In the genomic region with DNA sequence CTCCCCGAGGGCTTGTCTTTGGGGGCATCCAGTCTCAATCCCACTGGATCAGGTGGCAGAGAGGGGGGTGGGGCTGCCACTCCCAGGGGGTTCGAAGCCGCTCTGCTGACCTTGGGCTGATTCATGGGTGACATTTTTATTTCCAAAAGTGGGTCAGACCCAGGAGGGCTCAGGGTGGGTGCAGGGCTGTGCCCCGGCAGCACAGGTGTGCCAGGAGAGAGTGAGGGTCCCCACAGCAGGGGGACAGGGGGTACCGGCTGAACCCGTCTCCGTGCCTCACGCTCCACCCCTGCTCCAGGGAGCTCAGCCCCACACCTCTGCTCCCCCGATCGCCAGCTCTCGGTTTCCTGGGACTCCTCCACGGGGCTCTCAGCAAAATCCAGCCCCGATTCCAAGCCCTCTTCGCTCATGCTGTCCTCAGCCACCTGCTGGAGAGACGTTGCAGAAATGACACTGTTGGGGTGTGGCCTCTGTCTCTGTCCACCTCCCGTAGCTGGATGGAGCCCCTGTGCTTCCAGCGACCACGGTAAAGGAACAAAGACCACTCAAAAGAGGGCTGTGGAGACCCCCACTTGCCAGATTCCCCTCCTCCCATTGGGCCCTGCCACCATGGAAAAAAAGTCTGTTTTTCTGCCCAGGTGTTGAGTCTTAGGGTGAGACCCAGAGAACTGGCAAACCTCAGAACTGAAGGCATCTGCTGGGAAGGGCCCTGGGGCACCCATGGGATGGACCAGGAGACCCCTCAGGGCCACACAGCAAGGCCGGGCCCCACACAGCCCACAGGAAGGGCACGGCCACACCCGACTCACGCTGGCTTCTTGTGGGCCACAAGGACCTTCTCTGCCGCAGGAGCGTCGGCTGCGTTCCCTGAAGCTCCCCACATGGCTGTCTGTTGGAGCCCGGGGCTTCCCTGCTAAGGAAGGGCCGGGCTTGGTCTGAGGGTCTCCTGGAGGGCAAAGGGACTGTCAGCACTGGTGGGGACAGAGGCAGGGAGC, we compare ENCODE assay signal across 15 cellular contexts. TPM values are rescaled to one million over a fixed set of nuclear protein-coding genes. Genes with fewer than 3 reads are reported as not detected.
DNase-seq lines count a peak whose midpoint lies in the region; ATAC-seq, FAIRE-seq and TF ChIP-seq lines count a peak whose summit lies in the region.
"Had no signal": no experiment of that assay in that cellular context is flagged by ENCODE, and none has a peak within 500 bp of the region (broad histone marks: within the 10 kb centered on the region; RNA-seq: fewer than 3 reads in every experiment).

No MANE protein-coding gene starts in this region.

- intact Hi-C loops in psoas muscle (cut with DNase I): no loop called here

- WGBS in psoas muscle, 3 donors: 58 to 71% (median 63%) methylated on average over 27 to 28 of the region's 28 CpGs

- no peak overlapping the region for H3K27ac Mint-ChIP-seq in mesothelial cell of epicardium

- H3K4me2 ChIP-seq in DOHH2 (ENCODE audit: low read length) (no peak overlapping the region), keratinocyte (ENCODE audit: control insufficient read depth, extremely low read depth, insufficient read depth, low read depth, low read length) (no peak overlapping the region)

- TF ChIP-seq CTCF in AG10803 (conservative IDR thresholded peaks at IDR 0.05; ENCODE audit: low read length) (peak; percentile 6; the same call in 1 of the 2 replicates), DOHH2 (IDR thresholded peaks at IDR 0.05; ENCODE audit: low read depth, low read length, poor library complexity, severe bottlenecking) (peak; percentile 21), keratinocyte (optimal IDR thresholded peaks at IDR 0.05 in 1 of 3, IDR thresholded peaks at IDR 0.05 in 1 of 3, conservative IDR thresholded peaks at IDR 0.05 in 1 of 3; ENCODE audit: extremely low read depth in 1 of 3, insufficient read depth in 2 of 3, low read length in 3 of 3) (peak in 2 of 3 experiments; percentile 14 to 36), psoas muscle (IDR thresholded peaks at IDR 0.05) (no peak), mesothelial cell of epicardium (IDR thresholded peaks at IDR 0.05; ENCODE audit: unreplicated experiment) (no peak)

- no peaks in the 10 kb centered on the region for H3K27me3 ChIP-seq in DOHH2 (ENCODE audit: control insufficient read depth, low read length)
- peaks cover 38% of the 10 kb centered on the region for H3K27me3 ChIP-seq in keratinocyte (ENCODE audit: control insufficient read depth, extremely low read depth, insufficient read depth, low read length)
- H3K27me3 ChIP-seq in psoas muscle (ENCODE audit: insufficient read depth in 3 of 3, low read length in 2 of 3): peaks cover 0 to 46% (median 17%) of the 10 kb centered on the region in 3 donors

- no peak overlapping the region for H3K4me3 Mint-ChIP-seq in mesothelial cell of epicardium
- H3K4me3 Mint-ChIP-seq: central memory CD8-positive, alpha-beta T cell had no signal

- H3K4me3 ChIP-seq in AG10803 (ENCODE audit: low read length) (no peak overlapping the region), DOHH2 (ENCODE audit: low read length) (no peak overlapping the region), keratinocyte (ENCODE audit: control insufficient read depth in 2 of 3, extremely low read depth in 1 of 3, insufficient read depth in 2 of 3, low read depth in 1 of 3, low read length in 3 of 3) (no peak overlapping the region), psoas muscle (no peak overlapping the region)
- H3K4me3 ChIP-seq: esophagus muscularis mucosa, suprapubic skin had no signal

- dilution Hi-C loops in keratinocyte (cut with MboI; ENCODE audit: extremely low pct_ligation_motif_present, low sequenced_read_pairs): no loop called here

- no peaks in the 10 kb centered on the region for H4K20me1 ChIP-seq in DOHH2 (ENCODE audit: control insufficient read depth, insufficient read depth, low read depth, low read length)
- no peaks in the 10 kb centered on the region for H4K20me1 ChIP-seq in keratinocyte (ENCODE audit: control insufficient read depth, extremely low read depth, insufficient read depth, low read length)

- FAIRE-seq in keratinocyte (lab: Jason Lieb, UNC): no peak

- ATAC-seq in psoas muscle: no peak

- H3K9me1 ChIP-seq in keratinocyte (ENCODE audit: control insufficient read depth, extremely low read depth, insufficient read depth, low read length): no peaks in the 10 kb centered on the region

- peaks cover 4% of the 10 kb centered on the region for H3K27me3 Mint-ChIP-seq in mesothelial cell of epicardium (ENCODE audit: low read depth)

- H3K27ac ChIP-seq in DOHH2 (ENCODE audit: low read depth, low read length): no peak overlapping the region
- no peak overlapping the region for H3K27ac ChIP-seq in keratinocyte (ENCODE audit: control insufficient read depth, insufficient read depth, low read length)
- H3K27ac ChIP-seq in psoas muscle: no peak overlapping the region
- H3K27ac ChIP-seq: esophagus muscularis mucosa, suprapubic skin had no signal

- H3F3A ChIP-seq in DOHH2 (ENCODE audit: control insufficient read depth, insufficient read depth): no peaks in the 10 kb centered on the region

- DNase-seq in AG10803 (ENCODE audit: low read depth): no peak
- peak; percentile 49 for DNase-seq in NCI-H69 (lab: John Stamatoyannopoulos, UW)
- DNase-seq in keratinocyte (ENCODE audit: low read depth, low spot score): no peak
- DNase-seq in activated naive CD4-positive, alpha-beta T cell treated with Interleukin-2 at 50 U/mL for 16 hours: no peak
- DNase-seq in activated CD4-positive, alpha-beta T cell treated with anti-CD3 and anti-CD28 coated beads, Interleukin-2, amount 50 U/mL, for 48 hours: no peak
- DNase-seq in psoas muscle: no peak
- DNase-seq in mesothelial cell of epicardium (ENCODE audit: low spot score in 2 of 2, unreplicated experiment in 2 of 2): no peak
- DNase-seq: activated naive CD4-positive, alpha-beta T cell treated with anti-CD3 and anti-CD28 coated beads, Interleukin-2, amount 50 U/mL, for 16 hours; DMS79 treated with DMSO at 0.1 percent for 48 hours; NCI-H1105 treated with DMSO at 0.1 percent for 48 hours had no signal

- H3K79me2 ChIP-seq in DOHH2 (ENCODE audit: control insufficient read depth, low read length) (no peaks in the 10 kb centered on the region), keratinocyte (ENCODE audit: control insufficient read depth, insufficient read depth, low read length) (no peaks in the 10 kb centered on the region)

- H3K36me3 Mint-ChIP-seq in mesothelial cell of epicardium: no peaks in the 10 kb centered on the region

- H3K36me3 ChIP-seq in DOHH2 (ENCODE audit: control insufficient read depth, low read length) (no peaks in the 10 kb centered on the region), keratinocyte (ENCODE audit: control insufficient read depth in 2 of 2, extremely low read depth in 1 of 2, insufficient read depth in 2 of 2, low read length in 2 of 2) (no peaks in the 10 kb centered on the region), psoas muscle (ENCODE audit: insufficient read depth in 1 of 2, low read depth in 1 of 2) (no peaks in the 10 kb centered on the region)
- H3K36me3 ChIP-seq: esophagus muscularis mucosa, suprapubic skin had no signal

- H3K4me1 ChIP-seq in DOHH2 (ENCODE audit: control insufficient read depth, low read length) (no peaks in the 10 kb centered on the region), keratinocyte (ENCODE audit: control insufficient read depth, extremely low read depth, insufficient read depth, low read length) (peaks cover 3% of the 10 kb centered on the region), psoas muscle (no peaks in the 10 kb centered on the region)

- H2AFZ ChIP-seq in keratinocyte (ENCODE audit: control insufficient read depth, low read length): no peak overlapping the region

- no peaks in the 10 kb centered on the region for H3K9me3 Mint-ChIP-seq in mesothelial cell of epicardium
- H3K9me3 Mint-ChIP-seq: central memory CD8-positive, alpha-beta T cell had no signal

- H3K4me1 Mint-ChIP-seq in mesothelial cell of epicardium: no peaks in the 10 kb centered on the region
- H3K4me1 Mint-ChIP-seq: central memory CD8-positive, alpha-beta T cell had no signal

- H3K9me3 ChIP-seq in DOHH2 (ENCODE audit: control insufficient read depth, insufficient read depth, low read length): no peaks in the 10 kb centered on the region
- H3K9me3 ChIP-seq in keratinocyte (ENCODE audit: control insufficient read depth, low read depth, low read length): no peaks in the 10 kb centered on the region
- no peaks in the 10 kb centered on the region for H3K9me3 ChIP-seq in psoas muscle
- H3K9me3 ChIP-seq: esophagus muscularis mucosa, suprapubic skin had no signal

- H3K9ac ChIP-seq in keratinocyte (ENCODE audit: control insufficient read depth, extremely low read depth, insufficient read depth, low read length): no peak overlapping the region

- H3K9me2 ChIP-seq in DOHH2 (replicated peaks; ENCODE audit: control insufficient read depth, low read length): no peaks in the 10 kb centered on the region

RNA-seq across cellular contexts. Expression of gene QSOX2, which starts 10.6 kb away (rescaled TPM):
- polyA plus RNA-seq in keratinocyte: 6.9 to 11.9 TPM (median 10.9 TPM) in 3 replicates
- polyA plus RNA-seq in keratinocyte (2011; ENCODE audit: low read depth): 7.8 TPM
- 2.4 and 3.4 TPM in 2 replicates for polyA plus RNA-seq in keratinocyte (2011; cell fraction: cytosol; rRNA removed)
- 22.9 and 28.2 TPM in 2 replicates for polyA plus RNA-seq in keratinocyte (2011; cell fraction: nucleus; rRNA removed)
- 6.2 and 8.8 TPM in 2 replicates for polyA plus RNA-seq in keratinocyte (2012; ENCODE audit: low replicate concordance)
- polyA minus RNA-seq in keratinocyte: 8.9 to 11.9 TPM (median 9.2 TPM) in 3 replicates
- polyA minus RNA-seq in keratinocyte (2011; cell fraction: cytosol; rRNA and poly(A)+ RNA removed): 5.8 TPM
- 15.0 and 25.2 TPM in 2 replicates for polyA minus RNA-seq in keratinocyte (2011; cell fraction: nucleus; rRNA and poly(A)+ RNA removed)
- total RNA-seq in psoas muscle: 1 to 10 TPM; 3.8 to 6.7 (median 5.4) TPM
- polyA plus RNA-seq in psoas muscle: 1 to 10 TPM; 3.6 to 7.5 (median 5.6) TPM
- 16.8 to 17.0 TPM (median 17.0 TPM) in 3 replicates for total RNA-seq in mesothelial cell of epicardium

RNA-seq across cellular contexts. Expression of gene CCDC187, which starts 47.7 kb away (rescaled TPM):
- polyA plus RNA-seq in keratinocyte (0.03 to 0.04 TPM in 2 of 3 replicates, not detected in the other), psoas muscle (not detected)
- polyA plus RNA-seq in keratinocyte (2011; ENCODE audit: low read depth): not detected
- not detected in 2 replicates for polyA plus RNA-seq in keratinocyte (2011; cell fraction: cytosol; rRNA removed)
- polyA plus RNA-seq in keratinocyte (2011; cell fraction: nucleus; rRNA removed): 0.03 TPM in 1 of 2 replicates, not detected in the other
- polyA plus RNA-seq in keratinocyte (2012; ENCODE audit: low replicate concordance): not detected in 2 replicates
- polyA minus RNA-seq in keratinocyte: 0.26 TPM in 1 of 3 replicates, not detected in the others
- polyA minus RNA-seq in keratinocyte (2011; cell fraction: cytosol; rRNA and poly(A)+ RNA removed): not detected
- polyA minus RNA-seq in keratinocyte (2011; cell fraction: nucleus; rRNA and poly(A)+ RNA removed): not detected in 2 replicates
- total RNA-seq in psoas muscle (not detected), mesothelial cell of epicardium (0.42 to 0.54 TPM (median 0.47 TPM) in 3 replicates)
- total RNA-seq: esophagus muscularis mucosa; T-helper 1 cell treated with Interleukin-12 subunit alpha and Interleukin-12 subunit beta and Interleukin-4 antibody, amounts not matched to agents 30 ng/mL and 1 ng/mL, for 36 hours had no signal

RNA-seq across cellular contexts. Expression of gene LHX3, which starts 51.3 kb away (rescaled TPM):
- not detected in 3 replicates for polyA plus RNA-seq in keratinocyte
- not detected for polyA plus RNA-seq in keratinocyte (2011; ENCODE audit: low read depth)
- not detected in 2 replicates for polyA plus RNA-seq in keratinocyte (2011; cell fraction: cytosol; rRNA removed)
- 0.07 TPM in 1 of 2 replicates, not detected in the other for polyA plus RNA-seq in keratinocyte (2011; cell fraction: nucleus; rRNA removed)
- not detected in 2 replicates for polyA plus RNA-seq in keratinocyte (2012; ENCODE audit: low replicate concordance)
- not detected in 3 replicates for polyA minus RNA-seq in keratinocyte
- polyA minus RNA-seq in keratinocyte (2011; cell fraction: cytosol; rRNA and poly(A)+ RNA removed): not detected
- not detected in 2 replicates for polyA minus RNA-seq in keratinocyte (2011; cell fraction: nucleus; rRNA and poly(A)+ RNA removed)
- not detected for total RNA-seq in psoas muscle
- polyA plus RNA-seq in psoas muscle: not detected
- total RNA-seq in mesothelial cell of epicardium: not detected in 3 replicates
- total RNA-seq: esophagus muscularis mucosa; T-helper 1 cell treated with Interleukin-12 subunit alpha and Interleukin-12 subunit beta and Interleukin-4 antibody, amounts not matched to agents 30 ng/mL and 1 ng/mL, for 36 hours had no signal

Comparison
In these comparisons a context has a peak if more than half of its experiments do, and no peak if none do; other contexts are left out.
1. CTCF ChIP-seq: peak in AG10803 (single experiment), DOHH2 (single experiment) and keratinocyte (2 of 3); none in psoas muscle (single experiment) and mesothelial cell of epicardium (single experiment).